ENCODE assay signal across 1 cellular context in genomic region chr22:36037102-36037758, GRCh38.
TF ChIP-seq lines count a peak whose summit lies in the region.

No MANE protein-coding gene starts in this region.

TF ChIP-seq in GM23338, 12 proteins besides CTCF, POLR2A, EP300 and RAD21 (continued from another document):
- no peak for TF ChIP-seq REST (IDR thresholded peaks at IDR 0.05; ENCODE audit: unreplicated experiment)
- no peak for TF ChIP-seq POLR2AphosphoS5 (IDR thresholded peaks at IDR 0.05; ENCODE audit: low read depth)
- no peak for TF ChIP-seq EZH2phosphoT487 (IDR thresholded peaks at IDR 0.05; ENCODE audit: unreplicated experiment)
- no peak for TF ChIP-seq ETS1 (IDR thresholded peaks at IDR 0.05)
